In the genomic region with DNA sequence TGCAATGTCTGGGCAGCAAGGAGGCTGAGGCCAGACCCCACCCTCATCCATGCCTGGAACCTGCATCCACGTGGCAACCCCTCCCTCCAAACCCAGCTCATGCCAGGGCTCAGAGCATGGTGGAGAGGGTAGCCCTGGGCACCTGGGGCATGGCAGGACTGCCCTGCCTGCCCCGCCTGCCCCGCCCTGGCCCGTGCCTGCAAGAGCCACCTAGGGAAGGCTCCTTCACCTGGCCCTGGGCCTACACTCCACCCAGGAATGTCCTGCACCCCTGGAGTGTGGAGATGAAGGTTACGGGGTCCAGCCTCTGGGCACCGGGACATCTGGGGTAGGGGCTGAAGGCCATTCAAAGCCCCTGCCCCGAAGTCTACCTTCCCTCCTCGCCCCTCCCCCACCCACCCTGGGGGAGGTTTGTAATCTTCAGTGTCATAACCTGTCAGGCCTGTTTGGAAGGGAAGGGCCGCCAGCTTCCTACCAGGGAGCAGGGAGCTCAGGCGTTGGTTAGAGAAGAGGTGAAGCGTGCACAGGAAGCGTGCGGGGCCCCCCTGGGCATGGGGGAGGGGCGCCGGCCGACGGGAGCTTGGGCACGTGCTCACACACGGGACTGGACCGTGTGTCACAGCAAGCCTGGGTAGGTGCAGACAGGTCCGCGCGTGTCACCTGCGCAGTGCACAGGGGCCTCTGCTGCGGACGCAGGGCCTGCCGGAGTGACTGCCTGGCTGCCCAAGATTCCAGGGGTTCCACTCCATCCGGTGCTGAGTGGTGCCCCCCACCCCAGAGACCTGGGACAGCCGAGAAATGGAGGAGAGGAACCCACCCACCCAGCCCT, we compare ENCODE assay signal across 10 cellular contexts. TPM values are rescaled to one million over a fixed set of nuclear protein-coding genes. Genes with fewer than 3 reads are reported as not detected.
DNase-seq lines count a peak whose midpoint lies in the region; ATAC-seq and TF ChIP-seq lines count a peak whose summit lies in the region.
"Had no signal": no experiment of that assay in that cellular context is flagged by ENCODE, and none has a peak within 500 bp of the region (broad histone marks: within the 10 kb centered on the region; RNA-seq: fewer than 3 reads in every experiment).

No MANE protein-coding gene starts in this region.

- WGBS in trophoblast cell (ENCODE audit: extremely low coverage, insufficient coverage, insufficient read length) = no CpG with 5 or more reads among the region's 29 CpGs

- ATAC-seq in esophagus mucosa (peak; percentile 94), HG02885 (IDR thresholded peaks at IDR 0.05; ENCODE audit: poor library complexity, unreplicated experiment) (no peak)
- ATAC-seq: gastroesophageal sphincter had no signal

- peak overlapping the region; percentile 8 for H3K14ac ChIP-seq in trophoblast cell (ENCODE audit: low read length)

- H3K79me2 ChIP-seq in trophoblast cell (ENCODE audit: control insufficient read depth, insufficient read depth, low read length, poor library complexity) (no peaks in the 10 kb centered on the region), MM.1S (ENCODE audit: low read length) (no peaks in the 10 kb centered on the region)

- no peak overlapping the region for H3K9ac ChIP-seq in trophoblast cell (ENCODE audit: low read length)
- no peak overlapping the region for H3K9ac ChIP-seq in MM.1S (ENCODE audit: low read length)

- H4K91ac ChIP-seq in trophoblast cell (ENCODE audit: low read depth, low read length) = peak overlapping the region; percentile 33

- H2BK12ac ChIP-seq in trophoblast cell (ENCODE audit: low read length) = peak overlapping the region; percentile 28

- H3K4me3 ChIP-seq in trophoblast cell (ENCODE audit: low read depth, low read length) = peak overlapping the region; percentile 3
- H3K4me3 ChIP-seq in MM.1S (ENCODE audit: low read length) = no peak overlapping the region
- H3K4me3 ChIP-seq: gastroesophageal sphincter had no signal

- H3K27me3 ChIP-seq in trophoblast cell (ENCODE audit: insufficient read depth, low read length) (no peaks in the 10 kb centered on the region), MM.1S (replicated peaks; ENCODE audit: insufficient read depth, low read length) (peaks cover 84% of the 10 kb centered on the region)

- H3F3A ChIP-seq in MM.1S (ENCODE audit: insufficient read depth, low read length) = no peaks in the 10 kb centered on the region

- H2AFZ ChIP-seq in trophoblast cell (ENCODE audit: insufficient read depth, low read length, poor library complexity) (no peak overlapping the region), MM.1S (ENCODE audit: low read length) (no peak overlapping the region)

- H4K20me1 ChIP-seq in MM.1S (ENCODE audit: insufficient read depth, low read length) = no peaks in the 10 kb centered on the region

- H3K4me2 ChIP-seq in trophoblast cell (ENCODE audit: low read length) (no peak overlapping the region), MM.1S (ENCODE audit: low read depth, low read length) (no peak overlapping the region)

- no peak overlapping the region for H3K18ac ChIP-seq in trophoblast cell (ENCODE audit: low read length)

- H2BK5ac ChIP-seq in trophoblast cell (ENCODE audit: low read depth, low read length, poor library complexity) = no peak overlapping the region

- H3K23ac ChIP-seq in trophoblast cell (ENCODE audit: low read length) = no peak overlapping the region

- H3K4ac ChIP-seq in trophoblast cell (ENCODE audit: low read depth, low read length) = no peak overlapping the region

- no peak overlapping the region for H4K8ac ChIP-seq in trophoblast cell (ENCODE audit: low read depth, low read length)

- no peaks in the 10 kb centered on the region for H3K9me2 ChIP-seq in MM.1S (replicated peaks; ENCODE audit: insufficient read depth, low read length)

- peak overlapping the region; percentile 43 for H2BK120ac ChIP-seq in trophoblast cell (ENCODE audit: insufficient read depth, low read length, poor library complexity)

- DNase-seq in DMS53 (lab: John Stamatoyannopoulos, UW) (peak; percentile 100), NCI-H1417 treated with DMSO at 0.1 percent for 48 hours (lab: John Stamatoyannopoulos, UW) (peak; percentile 24), trophoblast cell (peak; percentile 99), NCI-H128 (lab: John Stamatoyannopoulos, UW; ENCODE audit: unreplicated experiment) (no peak), MM.1S (no peak)
- no peak for DNase-seq in central memory CD4-positive, alpha-beta T cell

- no peaks in the 10 kb centered on the region for H3K36me3 ChIP-seq in trophoblast cell (ENCODE audit: control insufficient read depth in 1 of 2, insufficient read depth in 2 of 2, low read length in 2 of 2)
- H3K36me3 ChIP-seq in MM.1S (replicated peaks; ENCODE audit: insufficient read depth, low read length) = no peaks in the 10 kb centered on the region
- H3K36me3 ChIP-seq: gastroesophageal sphincter had no signal

- no peak overlapping the region for H4K12ac ChIP-seq in trophoblast cell (ENCODE audit: low read depth, low read length)

- no peak for TF ChIP-seq CTCF in MM.1S (IDR thresholded peaks at IDR 0.05; ENCODE audit: low read length)

- peaks cover 2% of the 10 kb centered on the region for H3K79me1 ChIP-seq in trophoblast cell (ENCODE audit: low read length)

- H3K4me1 ChIP-seq in trophoblast cell (ENCODE audit: control insufficient read depth in 1 of 2, insufficient read depth in 2 of 2, low read length in 2 of 2) (peaks cover 21 to 24% of the 10 kb centered on the region in 2 experiments), MM.1S (ENCODE audit: low read length) (no peaks in the 10 kb centered on the region)
- H3K4me1 ChIP-seq: gastroesophageal sphincter had no signal

- H3K27ac ChIP-seq in trophoblast cell (ENCODE audit: low read depth, low read length) (no peak overlapping the region), MM.1S (ENCODE audit: low read length) (no peak overlapping the region)
- H3K27ac ChIP-seq: gastroesophageal sphincter had no signal

- H2AK5ac ChIP-seq in trophoblast cell (ENCODE audit: low read length) = no peak overlapping the region

- H3K9me3 ChIP-seq in trophoblast cell (ENCODE audit: insufficient read depth, low read depth, low read length) = peaks cover 2% of the 10 kb centered on the region
- H3K9me3 ChIP-seq in MM.1S (replicated peaks; ENCODE audit: insufficient read depth, low read length) = no peaks in the 10 kb centered on the region

RNA-seq across cellular contexts. Expression of a gene that starts 30.7 kb away (rescaled TPM):
- 0.40 TPM for total RNA-seq in esophagus mucosa
- 0.03 TPM in 2 replicates for polyA plus RNA-seq in trophoblast cell (2013)

RNA-seq across cellular contexts. Expression of a gene that starts 41.3 kb away (rescaled TPM):
- not detected for total RNA-seq in esophagus mucosa
- not detected in 2 replicates for polyA plus RNA-seq in trophoblast cell (2013)
- total RNA-seq: gastroesophageal sphincter, lung microvascular endothelial cell had no signal

Comparison
In these comparisons a context has a peak if more than half of its experiments do, and no peak if none do; other contexts are left out.
1. DNase-seq: peak in DMS53 (single experiment), NCI-H1417 treated with DMSO at 0.1 percent for 48 hours (single experiment) and trophoblast cell (2 of 2); none in NCI-H128 (single experiment), MM.1S (single experiment) and central memory CD4-positive, alpha-beta T cell (single experiment).